1 cellular context compared by ENCODE assay signal in the genomic region with DNA sequence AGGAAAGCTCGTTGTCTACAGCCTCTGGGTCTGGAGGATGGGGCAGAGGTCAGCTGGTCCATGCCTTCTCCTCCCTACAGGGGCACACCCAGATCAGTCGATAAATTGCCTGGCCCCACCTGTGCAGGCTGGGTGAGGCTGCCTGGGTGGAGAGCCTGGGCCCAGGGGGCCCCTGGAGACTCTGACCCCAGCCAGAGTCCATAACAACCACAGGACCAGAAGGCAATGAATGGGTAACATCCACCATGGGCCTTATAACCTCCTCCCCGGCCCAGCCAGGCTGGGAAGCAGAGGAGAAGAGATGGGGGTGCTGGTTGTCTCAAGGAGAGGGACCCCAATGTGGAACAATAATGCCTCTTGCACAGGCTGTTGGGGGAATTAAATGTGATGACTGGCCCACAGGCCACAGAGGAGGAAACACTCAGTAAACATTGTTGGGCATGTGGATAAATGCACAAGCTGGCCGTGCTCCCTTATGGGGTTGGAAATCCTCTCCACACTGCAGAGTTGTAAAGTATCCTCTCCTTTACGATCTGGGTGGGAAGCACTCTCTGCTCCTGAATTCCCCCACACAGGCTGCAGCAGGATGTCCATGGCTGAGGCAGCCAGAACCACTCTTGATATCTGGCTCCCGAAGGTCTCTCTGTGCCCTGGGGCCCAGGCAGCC.
A peak's percentile ranks its signal among the peaks of the same experiment; 100 is the strongest.
TF ChIP-seq lines count a peak whose summit lies in the region.

No MANE protein-coding gene starts in this region.

TF ChIP-seq in HepG2, 621 proteins besides CTCF, POLR2A, EP300 and RAD21 (continued from another document and continues in another):
- TF ChIP-seq, protein P1, sequence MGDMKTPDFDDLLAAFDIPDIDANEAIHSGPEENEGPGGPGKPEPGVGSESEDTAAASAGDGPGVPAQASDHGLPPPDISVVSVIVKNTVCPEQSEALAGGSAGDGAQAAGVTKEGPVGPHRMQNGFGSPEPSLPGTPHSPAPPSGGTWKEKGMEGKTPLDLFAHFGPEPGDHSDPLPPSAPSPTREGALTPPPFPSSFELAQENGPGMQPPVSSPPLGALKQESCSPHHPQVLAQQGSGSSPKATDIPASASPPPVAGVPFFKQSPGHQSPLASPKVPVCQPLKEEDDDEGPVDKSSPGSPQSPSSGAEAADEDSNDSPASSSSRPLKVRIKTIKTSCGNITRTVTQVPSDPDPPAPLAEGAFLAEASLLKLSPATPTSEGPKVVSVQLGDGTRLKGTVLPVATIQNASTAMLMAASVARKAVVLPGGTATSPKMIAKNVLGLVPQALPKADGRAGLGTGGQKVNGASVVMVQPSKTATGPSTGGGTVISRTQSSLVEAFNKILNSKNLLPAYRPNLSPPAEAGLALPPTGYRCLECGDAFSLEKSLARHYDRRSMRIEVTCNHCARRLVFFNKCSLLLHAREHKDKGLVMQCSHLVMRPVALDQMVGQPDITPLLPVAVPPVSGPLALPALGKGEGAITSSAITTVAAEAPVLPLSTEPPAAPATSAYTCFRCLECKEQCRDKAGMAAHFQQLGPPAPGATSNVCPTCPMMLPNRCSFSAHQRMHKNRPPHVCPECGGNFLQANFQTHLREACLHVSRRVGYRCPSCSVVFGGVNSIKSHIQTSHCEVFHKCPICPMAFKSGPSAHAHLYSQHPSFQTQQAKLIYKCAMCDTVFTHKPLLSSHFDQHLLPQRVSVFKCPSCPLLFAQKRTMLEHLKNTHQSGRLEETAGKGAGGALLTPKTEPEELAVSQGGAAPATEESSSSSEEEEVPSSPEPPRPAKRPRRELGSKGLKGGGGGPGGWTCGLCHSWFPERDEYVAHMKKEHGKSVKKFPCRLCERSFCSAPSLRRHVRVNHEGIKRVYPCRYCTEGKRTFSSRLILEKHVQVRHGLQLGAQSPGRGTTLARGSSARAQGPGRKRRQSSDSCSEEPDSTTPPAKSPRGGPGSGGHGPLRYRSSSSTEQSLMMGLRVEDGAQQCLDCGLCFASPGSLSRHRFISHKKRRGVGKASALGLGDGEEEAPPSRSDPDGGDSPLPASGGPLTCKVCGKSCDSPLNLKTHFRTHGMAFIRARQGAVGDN (CRISPR knock-in tag; IDR thresholded peaks at IDR 0.05), result peak; percentile 69
- TF ChIP-seq ZFX (CRISPR knock-in tag; IDR thresholded peaks at IDR 0.05; ENCODE audit: low read depth), result peak; percentile 68
- no peak for TF ChIP-seq SATB2 (CRISPR knock-in tag; IDR thresholded peaks at IDR 0.05)
- 0 out of 2 replicates have a peak, but pooled peaks have one; percentile 57 for TF ChIP-seq PHF21A (CRISPR knock-in tag; IDR thresholded peaks at IDR 0.05)
- no peak for TF ChIP-seq GATAD2A (CRISPR knock-in tag; IDR thresholded peaks at IDR 0.05)
- TF ChIP-seq ATAD3A (CRISPR knock-in tag; IDR thresholded peaks at IDR 0.05), result no peak
- TF ChIP-seq ATF2 (CRISPR knock-in tag; IDR thresholded peaks at IDR 0.05), result no peak
- no peak for TF ChIP-seq PAX8 (CRISPR knock-in tag; IDR thresholded peaks at IDR 0.05; ENCODE audit: borderline replicate concordance)
- TF ChIP-seq ZNF775 (CRISPR knock-in tag; IDR thresholded peaks at IDR 0.05; ENCODE audit: borderline replicate concordance), result no peak
- no peak for TF ChIP-seq NR2C2 (CRISPR knock-in tag; IDR thresholded peaks at IDR 0.05; ENCODE audit: borderline replicate concordance)
- no peak for TF ChIP-seq IKZF1 (IDR thresholded peaks at IDR 0.05)
- TF ChIP-seq, protein P2, sequence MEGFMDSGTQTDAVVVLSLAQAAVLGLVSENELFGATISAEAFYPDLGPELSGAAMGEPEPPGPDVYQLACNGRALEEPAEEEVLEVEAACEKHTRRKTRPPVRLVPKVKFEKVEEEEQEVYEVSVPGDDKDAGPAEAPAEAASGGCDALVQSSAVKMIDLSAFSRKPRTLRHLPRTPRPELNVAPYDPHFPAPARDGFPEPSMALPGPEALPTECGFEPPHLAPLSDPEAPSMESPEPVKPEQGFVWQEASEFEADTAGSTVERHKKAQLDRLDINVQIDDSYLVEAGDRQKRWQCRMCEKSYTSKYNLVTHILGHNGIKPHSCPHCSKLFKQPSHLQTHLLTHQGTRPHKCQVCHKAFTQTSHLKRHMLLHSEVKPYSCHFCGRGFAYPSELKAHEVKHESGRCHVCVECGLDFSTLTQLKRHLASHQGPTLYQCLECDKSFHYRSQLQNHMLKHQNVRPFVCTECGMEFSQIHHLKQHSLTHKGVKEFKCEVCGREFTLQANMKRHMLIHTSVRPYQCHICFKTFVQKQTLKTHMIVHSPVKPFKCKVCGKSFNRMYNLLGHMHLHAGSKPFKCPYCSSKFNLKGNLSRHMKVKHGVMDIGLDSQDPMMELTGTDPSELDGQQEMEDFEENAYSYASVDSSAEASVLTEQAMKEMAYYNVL (CRISPR knock-in tag; IDR thresholded peaks at IDR 0.05; ENCODE audit: borderline replicate concordance), result no peak
- TF ChIP-seq, protein P3, sequence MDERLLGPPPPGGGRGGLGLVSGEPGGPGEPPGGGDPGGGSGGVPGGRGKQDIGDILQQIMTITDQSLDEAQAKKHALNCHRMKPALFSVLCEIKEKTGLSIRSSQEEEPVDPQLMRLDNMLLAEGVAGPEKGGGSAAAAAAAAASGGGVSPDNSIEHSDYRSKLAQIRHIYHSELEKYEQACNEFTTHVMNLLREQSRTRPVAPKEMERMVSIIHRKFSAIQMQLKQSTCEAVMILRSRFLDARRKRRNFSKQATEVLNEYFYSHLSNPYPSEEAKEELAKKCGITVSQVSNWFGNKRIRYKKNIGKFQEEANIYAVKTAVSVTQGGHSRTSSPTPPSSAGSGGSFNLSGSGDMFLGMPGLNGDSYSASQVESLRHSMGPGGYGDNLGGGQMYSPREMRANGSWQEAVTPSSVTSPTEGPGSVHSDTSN (CRISPR knock-in tag; IDR thresholded peaks at IDR 0.05), result no peak
- TF ChIP-seq NFYB (CRISPR knock-in tag; IDR thresholded peaks at IDR 0.05), result no peak
- TF ChIP-seq NR2F6 (IDR thresholded peaks at IDR 0.05), result no peak; the same call in 1 of the 2 replicates
- peak; percentile 38; the same call in 1 of the 2 replicates for TF ChIP-seq NR2F6 (CRISPR knock-in tag; IDR thresholded peaks at IDR 0.05)
- no peak for TF ChIP-seq ZNF570 (CRISPR knock-in tag; IDR thresholded peaks at IDR 0.05; ENCODE audit: borderline replicate concordance)
- no peak for TF ChIP-seq MBD4 (IDR thresholded peaks at IDR 0.05; ENCODE audit: borderline replicate concordance, low read length)
- no peak for TF ChIP-seq ZNF747 (CRISPR knock-in tag; IDR thresholded peaks at IDR 0.05; ENCODE audit: borderline replicate concordance)
- no peak for TF ChIP-seq ZNF225 (CRISPR knock-in tag; IDR thresholded peaks at IDR 0.05)
- TF ChIP-seq ZFP82 (CRISPR knock-in tag; IDR thresholded peaks at IDR 0.05; ENCODE audit: borderline replicate concordance), result 0 out of 2 replicates have a peak, but pooled peaks have one; percentile 27
- no peak for TF ChIP-seq ZNF136 (CRISPR knock-in tag; IDR thresholded peaks at IDR 0.05; ENCODE audit: low read depth)
- TF ChIP-seq, protein P4, sequence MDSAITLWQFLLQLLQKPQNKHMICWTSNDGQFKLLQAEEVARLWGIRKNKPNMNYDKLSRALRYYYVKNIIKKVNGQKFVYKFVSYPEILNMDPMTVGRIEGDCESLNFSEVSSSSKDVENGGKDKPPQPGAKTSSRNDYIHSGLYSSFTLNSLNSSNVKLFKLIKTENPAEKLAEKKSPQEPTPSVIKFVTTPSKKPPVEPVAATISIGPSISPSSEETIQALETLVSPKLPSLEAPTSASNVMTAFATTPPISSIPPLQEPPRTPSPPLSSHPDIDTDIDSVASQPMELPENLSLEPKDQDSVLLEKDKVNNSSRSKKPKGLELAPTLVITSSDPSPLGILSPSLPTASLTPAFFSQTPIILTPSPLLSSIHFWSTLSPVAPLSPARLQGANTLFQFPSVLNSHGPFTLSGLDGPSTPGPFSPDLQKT (CRISPR knock-in tag; IDR thresholded peaks at IDR 0.05; ENCODE audit: borderline replicate concordance), result no peak
- no peak for TF ChIP-seq ZNF792 (CRISPR knock-in tag; IDR thresholded peaks at IDR 0.05)
- no peak for TF ChIP-seq TMF1 (CRISPR knock-in tag; IDR thresholded peaks at IDR 0.05; ENCODE audit: low read depth)
- TF ChIP-seq PITX1 (CRISPR knock-in tag; IDR thresholded peaks at IDR 0.05), result peak; percentile 63; the same call in 1 of the 2 replicates
- TF ChIP-seq KLF6 (CRISPR knock-in tag; IDR thresholded peaks at IDR 0.05), result no peak
- TF ChIP-seq ZNF550 (CRISPR knock-in tag; IDR thresholded peaks at IDR 0.05; ENCODE audit: borderline replicate concordance), result no peak
- no peak for TF ChIP-seq MAFF (IDR thresholded peaks at IDR 0.05; ENCODE audit: low read depth, low read length)
- TF ChIP-seq PATZ1 (CRISPR knock-in tag; IDR thresholded peaks at IDR 0.05), result peak; percentile 33; the same call in 1 of the 2 replicates
- no peak for TF ChIP-seq ZNF75D (CRISPR knock-in tag; IDR thresholded peaks at IDR 0.05; ENCODE audit: borderline replicate concordance)
- TF ChIP-seq ZNF17 (CRISPR knock-in tag; IDR thresholded peaks at IDR 0.05), result no peak
- TF ChIP-seq, protein P5, sequence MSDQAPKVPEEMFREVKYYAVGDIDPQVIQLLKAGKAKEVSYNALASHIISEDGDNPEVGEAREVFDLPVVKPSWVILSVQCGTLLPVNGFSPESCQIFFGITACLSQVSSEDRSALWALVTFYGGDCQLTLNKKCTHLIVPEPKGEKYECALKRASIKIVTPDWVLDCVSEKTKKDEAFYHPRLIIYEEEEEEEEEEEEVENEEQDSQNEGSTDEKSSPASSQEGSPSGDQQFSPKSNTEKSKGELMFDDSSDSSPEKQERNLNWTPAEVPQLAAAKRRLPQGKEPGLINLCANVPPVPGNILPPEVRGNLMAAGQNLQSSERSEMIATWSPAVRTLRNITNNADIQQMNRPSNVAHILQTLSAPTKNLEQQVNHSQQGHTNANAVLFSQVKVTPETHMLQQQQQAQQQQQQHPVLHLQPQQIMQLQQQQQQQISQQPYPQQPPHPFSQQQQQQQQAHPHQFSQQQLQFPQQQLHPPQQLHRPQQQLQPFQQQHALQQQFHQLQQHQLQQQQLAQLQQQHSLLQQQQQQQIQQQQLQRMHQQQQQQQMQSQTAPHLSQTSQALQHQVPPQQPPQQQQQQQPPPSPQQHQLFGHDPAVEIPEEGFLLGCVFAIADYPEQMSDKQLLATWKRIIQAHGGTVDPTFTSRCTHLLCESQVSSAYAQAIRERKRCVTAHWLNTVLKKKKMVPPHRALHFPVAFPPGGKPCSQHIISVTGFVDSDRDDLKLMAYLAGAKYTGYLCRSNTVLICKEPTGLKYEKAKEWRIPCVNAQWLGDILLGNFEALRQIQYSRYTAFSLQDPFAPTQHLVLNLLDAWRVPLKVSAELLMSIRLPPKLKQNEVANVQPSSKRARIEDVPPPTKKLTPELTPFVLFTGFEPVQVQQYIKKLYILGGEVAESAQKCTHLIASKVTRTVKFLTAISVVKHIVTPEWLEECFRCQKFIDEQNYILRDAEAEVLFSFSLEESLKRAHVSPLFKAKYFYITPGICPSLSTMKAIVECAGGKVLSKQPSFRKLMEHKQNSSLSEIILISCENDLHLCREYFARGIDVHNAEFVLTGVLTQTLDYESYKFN (CRISPR knock-in tag; conservative IDR thresholded peaks at IDR 0.05), result peak; percentile 76
- no peak for TF ChIP-seq ATF7-NPFF (CRISPR knock-in tag; IDR thresholded peaks at IDR 0.05; ENCODE audit: low read depth)
- TF ChIP-seq IRF9 (CRISPR knock-in tag; IDR thresholded peaks at IDR 0.05; ENCODE audit: borderline replicate concordance), result peak; percentile 35; the same call in 1 of the 2 replicates
- TF ChIP-seq ZNF326 (CRISPR knock-in tag; IDR thresholded peaks at IDR 0.05; ENCODE audit: borderline replicate concordance), result no peak
- no peak for TF ChIP-seq GFI1 (CRISPR knock-in tag; IDR thresholded peaks at IDR 0.05; ENCODE audit: borderline replicate concordance)
- 0 out of 2 replicates have a peak, but pooled peaks have one; percentile 23 for TF ChIP-seq RXRB (CRISPR knock-in tag; IDR thresholded peaks at IDR 0.05; ENCODE audit: borderline replicate concordance)
- no peak for TF ChIP-seq ZNF777 (CRISPR knock-in tag; IDR thresholded peaks at IDR 0.05)
- TF ChIP-seq ZNF160 (CRISPR knock-in tag; IDR thresholded peaks at IDR 0.05), result no peak
- TF ChIP-seq, protein P6, sequence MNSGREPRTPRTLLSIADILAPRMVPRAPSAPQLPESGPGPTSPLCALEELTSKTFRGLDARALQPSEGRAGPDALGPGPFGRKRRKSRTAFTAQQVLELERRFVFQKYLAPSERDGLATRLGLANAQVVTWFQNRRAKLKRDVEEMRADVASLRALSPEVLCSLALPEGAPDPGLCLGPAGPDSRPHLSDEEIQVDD (CRISPR knock-in tag; IDR thresholded peaks at IDR 0.05; ENCODE audit: borderline replicate concordance), result no peak
- TF ChIP-seq ZNF460 (CRISPR knock-in tag; IDR thresholded peaks at IDR 0.05; ENCODE audit: borderline replicate concordance), result no peak
- TF ChIP-seq ZNF3 (CRISPR knock-in tag; IDR thresholded peaks at IDR 0.05), result no peak
- no peak for TF ChIP-seq ZNF12 (CRISPR knock-in tag; IDR thresholded peaks at IDR 0.05)
- TF ChIP-seq ZMAT3 (CRISPR knock-in tag; conservative IDR thresholded peaks at IDR 0.05), result no peak
- no peak for TF ChIP-seq KMT2A (CRISPR knock-in tag; IDR thresholded peaks at IDR 0.05)
- no peak for TF ChIP-seq ZSCAN31 (CRISPR knock-in tag; IDR thresholded peaks at IDR 0.05; ENCODE audit: low read depth)
- no peak for TF ChIP-seq CENPX (CRISPR knock-in tag; IDR thresholded peaks at IDR 0.05)
